1 cellular context compared by ENCODE assay signal in the genomic region with DNA sequence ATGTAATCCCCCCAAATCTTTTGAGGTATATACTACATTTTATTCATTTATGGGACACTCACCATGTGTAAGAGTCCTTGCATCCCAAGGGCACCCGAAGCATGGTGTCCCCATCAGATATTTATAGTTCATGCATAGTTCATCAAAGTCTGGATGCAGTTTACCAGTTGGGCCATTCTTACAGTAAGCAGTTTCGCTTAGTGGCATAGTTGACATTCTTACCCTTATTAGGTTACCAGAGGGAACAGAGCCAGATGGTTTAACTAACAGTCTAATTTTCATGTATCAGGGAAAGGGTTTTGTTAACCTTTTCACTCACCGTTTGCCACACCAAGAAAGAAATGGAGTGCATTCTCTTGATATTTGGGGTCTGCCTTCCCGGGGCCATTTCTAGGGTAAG.
TF ChIP-seq lines count a peak whose summit lies in the region.

No MANE protein-coding gene starts in this region.

TF ChIP-seq in IMR-90, 13 proteins besides CTCF, POLR2A, EP300 and RAD21:
- TF ChIP-seq BHLHE40 (IDR thresholded peaks at IDR 0.05; ENCODE audit: low read depth, low read length): no peak
- no peak for TF ChIP-seq RCOR1 (IDR thresholded peaks at IDR 0.05; ENCODE audit: insufficient replicate concordance, low read length)
- TF ChIP-seq, protein P1, sequence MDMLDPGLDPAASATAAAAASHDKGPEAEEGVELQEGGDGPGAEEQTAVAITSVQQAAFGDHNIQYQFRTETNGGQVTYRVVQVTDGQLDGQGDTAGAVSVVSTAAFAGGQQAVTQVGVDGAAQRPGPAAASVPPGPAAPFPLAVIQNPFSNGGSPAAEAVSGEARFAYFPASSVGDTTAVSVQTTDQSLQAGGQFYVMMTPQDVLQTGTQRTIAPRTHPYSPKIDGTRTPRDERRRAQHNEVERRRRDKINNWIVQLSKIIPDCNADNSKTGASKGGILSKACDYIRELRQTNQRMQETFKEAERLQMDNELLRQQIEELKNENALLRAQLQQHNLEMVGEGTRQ (IDR thresholded peaks at IDR 0.05; ENCODE audit: low read depth, low read length): no peak
- no peak for TF ChIP-seq MAFK (IDR thresholded peaks at IDR 0.05; ENCODE audit: low read depth, low read length)
- TF ChIP-seq RFX5 (IDR thresholded peaks at IDR 0.05; ENCODE audit: low read depth, low read length): no peak
- no peak for TF ChIP-seq NFE2L2 (IDR thresholded peaks at IDR 0.05; ENCODE audit: low read depth, low read length)
- no peak for TF ChIP-seq MAZ (IDR thresholded peaks at IDR 0.05; ENCODE audit: borderline replicate concordance, low read depth, low read length)
TF ChIP-seq in IMR-90: peak in this region for 0.
